ENCODE assay signal across 2 cellular contexts in the genomic region with DNA sequence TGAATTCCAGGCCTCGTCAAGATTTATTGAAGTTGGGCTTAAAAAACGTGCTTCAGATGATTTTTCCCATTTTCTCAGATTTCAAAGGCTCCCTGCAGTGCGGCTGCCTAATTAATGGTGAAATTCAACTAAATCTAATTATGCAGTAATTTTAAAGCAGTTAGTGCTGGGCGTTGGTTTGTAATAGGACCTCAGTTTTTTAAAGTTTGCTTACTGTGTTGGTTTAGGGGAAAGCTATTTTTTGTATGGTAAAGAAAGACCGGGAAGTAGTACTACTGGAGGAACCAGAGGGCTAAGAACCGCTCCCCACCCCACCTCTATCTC.
TF ChIP-seq lines count a peak whose summit lies in the region.

No MANE protein-coding gene starts in this region.

TF ChIP-seq in liver, 16 proteins besides CTCF, POLR2A, EP300 and RAD21:
- TF ChIP-seq FOXA1 (IDR thresholded peaks at IDR 0.05) (no peak), TAF1 (conservative IDR thresholded peaks at IDR 0.05) (no peak), FOXA2 (IDR thresholded peaks at IDR 0.05) (no peak), HNF4A (conservative IDR thresholded peaks at IDR 0.05) (no peak), SP1 (IDR thresholded peaks at IDR 0.05) (no peak), YY1 (IDR thresholded peaks at IDR 0.05) (no peak), HNF4G (IDR thresholded peaks at IDR 0.05) (no peak), EGR1 (IDR thresholded peaks at IDR 0.05; ENCODE audit: low read depth in 2 of 2) (no peak), NR2F2 (IDR thresholded peaks at IDR 0.05) (no peak), RXRA (IDR thresholded peaks at IDR 0.05) (no peak), GABPA (IDR thresholded peaks at IDR 0.05 in 1 of 2, conservative IDR thresholded peaks at IDR 0.05 in 1 of 2) (no peak), JUND (IDR thresholded peaks at IDR 0.05) (no peak)
- TF ChIP-seq, protein P1, sequence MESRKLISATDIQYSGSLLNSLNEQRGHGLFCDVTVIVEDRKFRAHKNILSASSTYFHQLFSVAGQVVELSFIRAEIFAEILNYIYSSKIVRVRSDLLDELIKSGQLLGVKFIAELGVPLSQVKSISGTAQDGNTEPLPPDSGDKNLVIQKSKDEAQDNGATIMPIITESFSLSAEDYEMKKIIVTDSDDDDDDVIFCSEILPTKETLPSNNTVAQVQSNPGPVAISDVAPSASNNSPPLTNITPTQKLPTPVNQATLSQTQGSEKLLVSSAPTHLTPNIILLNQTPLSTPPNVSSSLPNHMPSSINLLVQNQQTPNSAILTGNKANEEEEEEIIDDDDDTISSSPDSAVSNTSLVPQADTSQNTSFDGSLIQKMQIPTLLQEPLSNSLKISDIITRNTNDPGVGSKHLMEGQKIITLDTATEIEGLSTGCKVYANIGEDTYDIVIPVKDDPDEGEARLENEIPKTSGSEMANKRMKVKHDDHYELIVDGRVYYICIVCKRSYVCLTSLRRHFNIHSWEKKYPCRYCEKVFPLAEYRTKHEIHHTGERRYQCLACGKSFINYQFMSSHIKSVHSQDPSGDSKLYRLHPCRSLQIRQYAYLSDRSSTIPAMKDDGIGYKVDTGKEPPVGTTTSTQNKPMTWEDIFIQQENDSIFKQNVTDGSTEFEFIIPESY (IDR thresholded peaks at IDR 0.05): no peak
- TF ChIP-seq, protein P2, sequence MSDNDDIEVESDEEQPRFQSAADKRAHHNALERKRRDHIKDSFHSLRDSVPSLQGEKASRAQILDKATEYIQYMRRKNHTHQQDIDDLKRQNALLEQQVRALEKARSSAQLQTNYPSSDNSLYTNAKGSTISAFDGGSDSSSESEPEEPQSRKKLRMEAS (IDR thresholded peaks at IDR 0.05): no peak
- TF ChIP-seq, protein P3, sequence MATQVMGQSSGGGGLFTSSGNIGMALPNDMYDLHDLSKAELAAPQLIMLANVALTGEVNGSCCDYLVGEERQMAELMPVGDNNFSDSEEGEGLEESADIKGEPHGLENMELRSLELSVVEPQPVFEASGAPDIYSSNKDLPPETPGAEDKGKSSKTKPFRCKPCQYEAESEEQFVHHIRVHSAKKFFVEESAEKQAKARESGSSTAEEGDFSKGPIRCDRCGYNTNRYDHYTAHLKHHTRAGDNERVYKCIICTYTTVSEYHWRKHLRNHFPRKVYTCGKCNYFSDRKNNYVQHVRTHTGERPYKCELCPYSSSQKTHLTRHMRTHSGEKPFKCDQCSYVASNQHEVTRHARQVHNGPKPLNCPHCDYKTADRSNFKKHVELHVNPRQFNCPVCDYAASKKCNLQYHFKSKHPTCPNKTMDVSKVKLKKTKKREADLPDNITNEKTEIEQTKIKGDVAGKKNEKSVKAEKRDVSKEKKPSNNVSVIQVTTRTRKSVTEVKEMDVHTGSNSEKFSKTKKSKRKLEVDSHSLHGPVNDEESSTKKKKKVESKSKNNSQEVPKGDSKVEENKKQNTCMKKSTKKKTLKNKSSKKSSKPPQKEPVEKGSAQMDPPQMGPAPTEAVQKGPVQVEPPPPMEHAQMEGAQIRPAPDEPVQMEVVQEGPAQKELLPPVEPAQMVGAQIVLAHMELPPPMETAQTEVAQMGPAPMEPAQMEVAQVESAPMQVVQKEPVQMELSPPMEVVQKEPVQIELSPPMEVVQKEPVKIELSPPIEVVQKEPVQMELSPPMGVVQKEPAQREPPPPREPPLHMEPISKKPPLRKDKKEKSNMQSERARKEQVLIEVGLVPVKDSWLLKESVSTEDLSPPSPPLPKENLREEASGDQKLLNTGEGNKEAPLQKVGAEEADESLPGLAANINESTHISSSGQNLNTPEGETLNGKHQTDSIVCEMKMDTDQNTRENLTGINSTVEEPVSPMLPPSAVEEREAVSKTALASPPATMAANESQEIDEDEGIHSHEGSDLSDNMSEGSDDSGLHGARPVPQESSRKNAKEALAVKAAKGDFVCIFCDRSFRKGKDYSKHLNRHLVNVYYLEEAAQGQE (IDR thresholded peaks at IDR 0.05): no peak
- TF ChIP-seq, protein P4, sequence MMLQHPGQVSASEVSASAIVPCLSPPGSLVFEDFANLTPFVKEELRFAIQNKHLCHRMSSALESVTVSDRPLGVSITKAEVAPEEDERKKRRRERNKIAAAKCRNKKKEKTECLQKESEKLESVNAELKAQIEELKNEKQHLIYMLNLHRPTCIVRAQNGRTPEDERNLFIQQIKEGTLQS (IDR thresholded peaks at IDR 0.05): no peak

TF ChIP-seq in HepG2, 621 proteins besides CTCF, POLR2A, EP300 and RAD21:
- TF ChIP-seq, protein P5, sequence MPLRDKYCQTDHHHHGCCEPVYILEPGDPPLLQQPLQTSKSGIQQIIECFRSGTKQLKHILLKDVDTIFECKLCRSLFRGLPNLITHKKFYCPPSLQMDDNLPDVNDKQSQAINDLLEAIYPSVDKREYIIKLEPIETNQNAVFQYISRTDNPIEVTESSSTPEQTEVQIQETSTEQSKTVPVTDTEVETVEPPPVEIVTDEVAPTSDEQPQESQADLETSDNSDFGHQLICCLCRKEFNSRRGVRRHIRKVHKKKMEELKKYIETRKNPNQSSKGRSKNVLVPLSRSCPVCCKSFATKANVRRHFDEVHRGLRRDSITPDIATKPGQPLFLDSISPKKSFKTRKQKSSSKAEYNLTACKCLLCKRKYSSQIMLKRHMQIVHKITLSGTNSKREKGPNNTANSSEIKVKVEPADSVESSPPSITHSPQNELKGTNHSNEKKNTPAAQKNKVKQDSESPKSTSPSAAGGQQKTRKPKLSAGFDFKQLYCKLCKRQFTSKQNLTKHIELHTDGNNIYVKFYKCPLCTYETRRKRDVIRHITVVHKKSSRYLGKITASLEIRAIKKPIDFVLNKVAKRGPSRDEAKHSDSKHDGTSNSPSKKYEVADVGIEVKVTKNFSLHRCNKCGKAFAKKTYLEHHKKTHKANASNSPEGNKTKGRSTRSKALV (CRISPR knock-in tag; IDR thresholded peaks at IDR 0.05): no peak
- TF ChIP-seq KLF12 (CRISPR knock-in tag; IDR thresholded peaks at IDR 0.05; ENCODE audit: borderline replicate concordance) (no peak), ZKSCAN1 (IDR thresholded peaks at IDR 0.05; ENCODE audit: low read length) (no peak), KDM3A (CRISPR knock-in tag; IDR thresholded peaks at IDR 0.05; ENCODE audit: low read depth) (no peak), CCAR2 (optimal IDR thresholded peaks at IDR 0.05; ENCODE audit: low read depth, low read length) (no peak), NFIC (IDR thresholded peaks at IDR 0.05; ENCODE audit: low read length) (no peak), CC2D1A (CRISPR knock-in tag; IDR thresholded peaks at IDR 0.05) (no peak), CHD4 (IDR thresholded peaks at IDR 0.05; ENCODE audit: borderline replicate concordance, low read length) (no peak), PCBP2 (optimal IDR thresholded peaks at IDR 0.05; ENCODE audit: low read depth, low read length, poor library complexity, severe bottlenecking) (no peak), REPIN1 (CRISPR knock-in tag; IDR thresholded peaks at IDR 0.05; ENCODE audit: borderline replicate concordance, low read depth) (no peak), ELF3 (CRISPR knock-in tag; IDR thresholded peaks at IDR 0.05) (no peak)
- TF ChIP-seq, protein P6, sequence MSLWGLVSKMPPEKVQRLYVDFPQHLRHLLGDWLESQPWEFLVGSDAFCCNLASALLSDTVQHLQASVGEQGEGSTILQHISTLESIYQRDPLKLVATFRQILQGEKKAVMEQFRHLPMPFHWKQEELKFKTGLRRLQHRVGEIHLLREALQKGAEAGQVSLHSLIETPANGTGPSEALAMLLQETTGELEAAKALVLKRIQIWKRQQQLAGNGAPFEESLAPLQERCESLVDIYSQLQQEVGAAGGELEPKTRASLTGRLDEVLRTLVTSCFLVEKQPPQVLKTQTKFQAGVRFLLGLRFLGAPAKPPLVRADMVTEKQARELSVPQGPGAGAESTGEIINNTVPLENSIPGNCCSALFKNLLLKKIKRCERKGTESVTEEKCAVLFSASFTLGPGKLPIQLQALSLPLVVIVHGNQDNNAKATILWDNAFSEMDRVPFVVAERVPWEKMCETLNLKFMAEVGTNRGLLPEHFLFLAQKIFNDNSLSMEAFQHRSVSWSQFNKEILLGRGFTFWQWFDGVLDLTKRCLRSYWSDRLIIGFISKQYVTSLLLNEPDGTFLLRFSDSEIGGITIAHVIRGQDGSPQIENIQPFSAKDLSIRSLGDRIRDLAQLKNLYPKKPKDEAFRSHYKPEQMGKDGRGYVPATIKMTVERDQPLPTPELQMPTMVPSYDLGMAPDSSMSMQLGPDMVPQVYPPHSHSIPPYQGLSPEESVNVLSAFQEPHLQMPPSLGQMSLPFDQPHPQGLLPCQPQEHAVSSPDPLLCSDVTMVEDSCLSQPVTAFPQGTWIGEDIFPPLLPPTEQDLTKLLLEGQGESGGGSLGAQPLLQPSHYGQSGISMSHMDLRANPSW (CRISPR knock-in tag; IDR thresholded peaks at IDR 0.05; ENCODE audit: borderline replicate concordance): no peak
- TF ChIP-seq, protein P7, sequence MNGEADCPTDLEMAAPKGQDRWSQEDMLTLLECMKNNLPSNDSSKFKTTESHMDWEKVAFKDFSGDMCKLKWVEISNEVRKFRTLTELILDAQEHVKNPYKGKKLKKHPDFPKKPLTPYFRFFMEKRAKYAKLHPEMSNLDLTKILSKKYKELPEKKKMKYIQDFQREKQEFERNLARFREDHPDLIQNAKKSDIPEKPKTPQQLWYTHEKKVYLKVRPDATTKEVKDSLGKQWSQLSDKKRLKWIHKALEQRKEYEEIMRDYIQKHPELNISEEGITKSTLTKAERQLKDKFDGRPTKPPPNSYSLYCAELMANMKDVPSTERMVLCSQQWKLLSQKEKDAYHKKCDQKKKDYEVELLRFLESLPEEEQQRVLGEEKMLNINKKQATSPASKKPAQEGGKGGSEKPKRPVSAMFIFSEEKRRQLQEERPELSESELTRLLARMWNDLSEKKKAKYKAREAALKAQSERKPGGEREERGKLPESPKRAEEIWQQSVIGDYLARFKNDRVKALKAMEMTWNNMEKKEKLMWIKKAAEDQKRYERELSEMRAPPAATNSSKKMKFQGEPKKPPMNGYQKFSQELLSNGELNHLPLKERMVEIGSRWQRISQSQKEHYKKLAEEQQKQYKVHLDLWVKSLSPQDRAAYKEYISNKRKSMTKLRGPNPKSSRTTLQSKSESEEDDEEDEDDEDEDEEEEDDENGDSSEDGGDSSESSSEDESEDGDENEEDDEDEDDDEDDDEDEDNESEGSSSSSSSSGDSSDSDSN (CRISPR knock-in tag; IDR thresholded peaks at IDR 0.05): no peak
- TF ChIP-seq, protein P8, sequence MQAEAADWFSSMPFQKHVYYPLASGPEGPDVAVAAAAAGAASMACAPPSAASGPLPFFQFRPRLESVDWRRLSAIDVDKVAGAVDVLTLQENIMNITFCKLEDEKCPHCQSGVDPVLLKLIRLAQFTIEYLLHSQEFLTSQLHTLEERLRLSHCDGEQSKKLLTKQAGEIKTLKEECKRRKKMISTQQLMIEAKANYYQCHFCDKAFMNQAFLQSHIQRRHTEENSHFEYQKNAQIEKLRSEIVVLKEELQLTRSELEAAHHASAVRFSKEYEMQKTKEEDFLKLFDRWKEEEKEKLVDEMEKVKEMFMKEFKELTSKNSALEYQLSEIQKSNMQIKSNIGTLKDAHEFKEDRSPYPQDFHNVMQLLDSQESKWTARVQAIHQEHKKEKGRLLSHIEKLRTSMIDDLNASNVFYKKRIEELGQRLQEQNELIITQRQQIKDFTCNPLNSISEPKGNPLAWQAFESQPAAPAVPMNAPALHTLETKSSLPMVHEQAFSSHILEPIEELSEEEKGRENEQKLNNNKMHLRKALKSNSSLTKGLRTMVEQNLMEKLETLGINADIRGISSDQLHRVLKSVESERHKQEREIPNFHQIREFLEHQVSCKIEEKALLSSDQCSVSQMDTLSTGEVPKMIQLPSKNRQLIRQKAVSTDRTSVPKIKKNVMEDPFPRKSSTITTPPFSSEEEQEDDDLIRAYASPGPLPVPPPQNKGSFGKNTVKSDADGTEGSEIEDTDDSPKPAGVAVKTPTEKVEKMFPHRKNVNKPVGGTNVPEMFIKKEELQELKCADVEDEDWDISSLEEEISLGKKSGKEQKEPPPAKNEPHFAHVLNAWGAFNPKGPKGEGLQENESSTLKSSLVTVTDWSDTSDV (CRISPR knock-in tag; IDR thresholded peaks at IDR 0.05): no peak
